9 cellular contexts compared by ENCODE assay signal in the genomic region with DNA sequence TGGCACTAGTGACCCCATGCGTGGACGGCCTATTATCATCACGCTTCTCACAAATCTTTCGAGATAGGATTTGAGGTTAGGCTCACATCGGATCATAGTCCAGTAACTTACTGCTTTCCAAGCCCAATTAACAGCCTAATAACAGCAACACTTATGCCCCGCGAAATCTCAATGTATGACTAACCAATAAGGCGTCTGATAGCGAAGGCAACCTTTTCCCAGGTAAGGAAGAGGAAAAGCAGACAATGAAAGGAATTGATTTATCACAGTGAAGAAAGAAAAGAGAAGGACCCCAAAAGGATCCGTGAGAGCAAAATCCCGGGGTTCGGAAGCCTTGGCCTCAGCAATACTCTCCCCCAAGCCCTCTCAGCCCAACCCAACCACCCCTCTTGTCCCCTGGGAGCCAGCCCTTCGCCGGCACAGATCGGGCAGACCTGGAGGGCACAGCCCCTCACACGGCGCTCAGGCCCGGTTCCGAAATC. TPM values are rescaled to one million over a fixed set of nuclear protein-coding genes. Genes with fewer than 3 reads are reported as not detected.
DNase-seq lines count a peak whose midpoint lies in the region; ATAC-seq, FAIRE-seq and TF ChIP-seq lines count a peak whose summit lies in the region.
"Had no signal": no experiment of that assay in that cellular context is flagged by ENCODE, and none has a peak within 500 bp of the region (broad histone marks: within the 10 kb centered on the region; RNA-seq: fewer than 3 reads in every experiment).

No MANE protein-coding gene starts in this region.

- TF ChIP-seq POLR2A in body of pancreas (IDR thresholded peaks at IDR 0.05): no peak

- no peak for FAIRE-seq in D721Med (lab: Jason Lieb, UNC)
- FAIRE-seq: TTC549 had no signal

- H3K9me3 ChIP-seq in MG63 (no peaks in the 10 kb centered on the region), body of pancreas (no peaks in the 10 kb centered on the region)

- H3K27me3 ChIP-seq in MG63: no peaks in the 10 kb centered on the region
- H3K27me3 ChIP-seq in body of pancreas: no peaks in the 10 kb centered on the region

- H3K4me3 ChIP-seq in MG63: peak overlapping the region; percentile 91
- H3K4me3 ChIP-seq in body of pancreas: peak overlapping the region; percentile 66 to 90

- intact Hi-C loops in body of pancreas (cut with DNase I): no loop called here

- peak overlapping the region; percentile 63 to 91 (median 80) for H3K27ac ChIP-seq in body of pancreas

- peaks cover 41% of the 10 kb centered on the region for H3K4me1 ChIP-seq in body of pancreas

- 0% methylated on average over 16 to 19 of the region's 19 CpGs for WGBS in body of pancreas, 2 donors

- H3K36me3 ChIP-seq in MG63 (peaks cover 11% of the 10 kb centered on the region; the same call in 1 of the 2 replicates), body of pancreas (replicated peaks in 1 of 2; ENCODE audit: insufficient read depth in 1 of 2, low read depth in 2 of 2) (no peaks in the 10 kb centered on the region)

- ATAC-seq in GM21447 (IDR thresholded peaks at IDR 0.05; ENCODE audit: unreplicated experiment) (peak; percentile 37), body of pancreas (peak; percentile 12)
- peak; percentile 19 for ATAC-seq in stimulated activated naive CD8-positive, alpha-beta T cell treated with anti-CD3 and anti-CD28 coated beads, Interleukin-15, Interleukin-2, amounts not matched to agents 100 U/mL and 50 U/mL, for 24 hours

- TF ChIP-seq CTCF in D721Med (IDR thresholded peaks at IDR 0.05; ENCODE audit: insufficient read depth, missing control alignments): peak; percentile 23
- TF ChIP-seq CTCF in body of pancreas (IDR thresholded peaks at IDR 0.05): no peak

- DNase-seq in D721Med (ENCODE audit: insufficient read length, low spot score) (no peak), MG63 (no peak), body of pancreas (no peak), inferior parietal cortex (ENCODE audit: extremely low spot score) (peak; percentile 22), activated gamma-delta T cell treated with Interleukin-2 at 50 U/mL for 16 hours (no peak), OCI-M2 (lab: John Stamatoyannopoulos, UW; ENCODE audit: unreplicated experiment) (no peak)
- peak; percentile 52 for DNase-seq in stimulated activated naive CD8-positive, alpha-beta T cell treated with anti-CD3 and anti-CD28 coated beads, Interleukin-15, Interleukin-2, amounts not matched to agents 100 U/mL and 50 U/mL, for 24 hours

RNA-seq across cellular contexts. Expression of a gene that starts 0.6 kb away (rescaled TPM):
- 5.2 and 5.5 TPM in 2 replicates for total RNA-seq in MG63 (2014; rRNA removed; shearing (Covaris generic); ENCODE audit: low replicate concordance)
- total RNA-seq in body of pancreas: 10 to 100 TPM; 25.7 to 33.9 TPM

RNA-seq across cellular contexts. Expression of a gene that starts 54.6 kb away (rescaled TPM):
- 29.6 and 46.3 TPM in 2 replicates for total RNA-seq in MG63 (2014; rRNA removed; shearing (Covaris generic); ENCODE audit: low replicate concordance)
- total RNA-seq in body of pancreas: under 1 TPM in 1 of 2 donors, not detected in 1; 0.52 TPM

Comparison
In these comparisons a context has a peak if more than half of its experiments do, and no peak if none do; other contexts are left out.
1. DNase-seq: peak in inferior parietal cortex (single experiment) and stimulated activated naive CD8-positive, alpha-beta T cell treated with anti-CD3 and anti-CD28 coated beads, Interleukin-15, Interleukin-2, amounts not matched to agents 100 U/mL and 50 U/mL, for 24 hours (single experiment); none in D721Med (single experiment), MG63 (single experiment), body of pancreas (0 of 4), activated gamma-delta T cell treated with Interleukin-2 at 50 U/mL for 16 hours (single experiment) and OCI-M2 (single experiment).
2. RNA of a gene that starts 54.6 kb away (total RNA-seq): 29.6 to 46.3 TPM in MG63; 0.52 TPM in body of pancreas; every median in the first group is over 10 times any median in the second.
3. Peak in every context shown above with its lines, with median percentiles within 50 percentile points of each other: ATAC-seq.